2 cellular contexts compared by ENCODE assay signal in the genomic region with DNA sequence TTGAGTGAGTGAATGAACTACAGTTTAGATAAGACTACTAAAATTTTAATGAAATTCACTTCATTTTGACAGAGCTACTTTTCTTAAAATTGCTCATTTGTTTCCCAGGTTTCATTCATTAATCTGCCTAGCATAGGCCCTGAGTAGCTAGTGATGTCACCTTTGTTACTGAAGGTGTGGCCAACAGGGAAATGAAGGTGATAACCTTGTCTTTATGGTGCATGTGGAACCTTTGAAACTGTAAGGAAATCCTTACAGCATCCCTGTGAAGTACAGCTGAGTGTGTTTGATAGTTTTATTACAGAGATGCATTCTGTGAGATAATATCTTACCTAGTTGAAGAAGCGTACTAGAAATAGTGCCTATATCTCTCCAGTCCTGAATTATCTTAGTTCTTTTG.
TF ChIP-seq lines count a peak whose summit lies in the region.

No MANE protein-coding gene starts in this region.

TF ChIP-seq in A549, 52 proteins besides CTCF, POLR2A, EP300 and RAD21:
- TF ChIP-seq, protein P1, sequence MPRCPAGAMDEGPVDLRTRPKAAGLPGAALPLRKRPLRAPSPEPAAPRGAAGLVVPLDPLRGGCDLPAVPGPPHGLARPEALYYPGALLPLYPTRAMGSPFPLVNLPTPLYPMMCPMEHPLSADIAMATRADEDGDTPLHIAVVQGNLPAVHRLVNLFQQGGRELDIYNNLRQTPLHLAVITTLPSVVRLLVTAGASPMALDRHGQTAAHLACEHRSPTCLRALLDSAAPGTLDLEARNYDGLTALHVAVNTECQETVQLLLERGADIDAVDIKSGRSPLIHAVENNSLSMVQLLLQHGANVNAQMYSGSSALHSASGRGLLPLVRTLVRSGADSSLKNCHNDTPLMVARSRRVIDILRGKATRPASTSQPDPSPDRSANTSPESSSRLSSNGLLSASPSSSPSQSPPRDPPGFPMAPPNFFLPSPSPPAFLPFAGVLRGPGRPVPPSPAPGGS (IDR thresholded peaks at IDR 0.05) = no peak
- TF ChIP-seq, protein P2, sequence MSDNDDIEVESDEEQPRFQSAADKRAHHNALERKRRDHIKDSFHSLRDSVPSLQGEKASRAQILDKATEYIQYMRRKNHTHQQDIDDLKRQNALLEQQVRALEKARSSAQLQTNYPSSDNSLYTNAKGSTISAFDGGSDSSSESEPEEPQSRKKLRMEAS (IDR thresholded peaks at IDR 0.05) = no peak
- TF ChIP-seq, protein P3, sequence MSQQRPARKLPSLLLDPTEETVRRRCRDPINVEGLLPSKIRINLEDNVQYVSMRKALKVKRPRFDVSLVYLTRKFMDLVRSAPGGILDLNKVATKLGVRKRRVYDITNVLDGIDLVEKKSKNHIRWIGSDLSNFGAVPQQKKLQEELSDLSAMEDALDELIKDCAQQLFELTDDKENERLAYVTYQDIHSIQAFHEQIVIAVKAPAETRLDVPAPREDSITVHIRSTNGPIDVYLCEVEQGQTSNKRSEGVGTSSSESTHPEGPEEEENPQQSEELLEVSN (IDR thresholded peaks at IDR 0.05; ENCODE audit: borderline replicate concordance, low read depth) = no peak
- TF ChIP-seq ZNF302 (CRISPR knock-in tag; IDR thresholded peaks at IDR 0.05) (no peak), CHD2 (IDR thresholded peaks at IDR 0.05; ENCODE audit: low read length, partially characterized antibody) (no peak), PHF8 (IDR thresholded peaks at IDR 0.05; ENCODE audit: borderline replicate concordance, low read depth) (no peak), EHF (CRISPR knock-in tag; IDR thresholded peaks at IDR 0.05) (no peak), MAZ (IDR thresholded peaks at IDR 0.05; ENCODE audit: borderline replicate concordance, low read depth, low read length) (no peak), CHD4 (IDR thresholded peaks at IDR 0.05; ENCODE audit: borderline replicate concordance) (no peak), JUN (IDR thresholded peaks at IDR 0.05) (no peak), EHMT2 (IDR thresholded peaks at IDR 0.05; ENCODE audit: low read depth) (no peak)
- TF ChIP-seq, protein P4, sequence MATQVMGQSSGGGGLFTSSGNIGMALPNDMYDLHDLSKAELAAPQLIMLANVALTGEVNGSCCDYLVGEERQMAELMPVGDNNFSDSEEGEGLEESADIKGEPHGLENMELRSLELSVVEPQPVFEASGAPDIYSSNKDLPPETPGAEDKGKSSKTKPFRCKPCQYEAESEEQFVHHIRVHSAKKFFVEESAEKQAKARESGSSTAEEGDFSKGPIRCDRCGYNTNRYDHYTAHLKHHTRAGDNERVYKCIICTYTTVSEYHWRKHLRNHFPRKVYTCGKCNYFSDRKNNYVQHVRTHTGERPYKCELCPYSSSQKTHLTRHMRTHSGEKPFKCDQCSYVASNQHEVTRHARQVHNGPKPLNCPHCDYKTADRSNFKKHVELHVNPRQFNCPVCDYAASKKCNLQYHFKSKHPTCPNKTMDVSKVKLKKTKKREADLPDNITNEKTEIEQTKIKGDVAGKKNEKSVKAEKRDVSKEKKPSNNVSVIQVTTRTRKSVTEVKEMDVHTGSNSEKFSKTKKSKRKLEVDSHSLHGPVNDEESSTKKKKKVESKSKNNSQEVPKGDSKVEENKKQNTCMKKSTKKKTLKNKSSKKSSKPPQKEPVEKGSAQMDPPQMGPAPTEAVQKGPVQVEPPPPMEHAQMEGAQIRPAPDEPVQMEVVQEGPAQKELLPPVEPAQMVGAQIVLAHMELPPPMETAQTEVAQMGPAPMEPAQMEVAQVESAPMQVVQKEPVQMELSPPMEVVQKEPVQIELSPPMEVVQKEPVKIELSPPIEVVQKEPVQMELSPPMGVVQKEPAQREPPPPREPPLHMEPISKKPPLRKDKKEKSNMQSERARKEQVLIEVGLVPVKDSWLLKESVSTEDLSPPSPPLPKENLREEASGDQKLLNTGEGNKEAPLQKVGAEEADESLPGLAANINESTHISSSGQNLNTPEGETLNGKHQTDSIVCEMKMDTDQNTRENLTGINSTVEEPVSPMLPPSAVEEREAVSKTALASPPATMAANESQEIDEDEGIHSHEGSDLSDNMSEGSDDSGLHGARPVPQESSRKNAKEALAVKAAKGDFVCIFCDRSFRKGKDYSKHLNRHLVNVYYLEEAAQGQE (IDR thresholded peaks at IDR 0.05) = no peak

TF ChIP-seq in HCT116, 20 proteins besides CTCF, POLR2A, EP300 and RAD21:
- no peak for TF ChIP-seq FOSL1 (IDR thresholded peaks at IDR 0.05; ENCODE audit: low read depth)
- no peak for TF ChIP-seq ZFX (IDR thresholded peaks at IDR 0.05)
- TF ChIP-seq JUND (IDR thresholded peaks at IDR 0.05) = no peak
- TF ChIP-seq, protein P4 (IDR thresholded peaks at IDR 0.05; ENCODE audit: low read depth) = no peak
